20 cellular contexts compared by ENCODE assay signal in the genomic region with DNA sequence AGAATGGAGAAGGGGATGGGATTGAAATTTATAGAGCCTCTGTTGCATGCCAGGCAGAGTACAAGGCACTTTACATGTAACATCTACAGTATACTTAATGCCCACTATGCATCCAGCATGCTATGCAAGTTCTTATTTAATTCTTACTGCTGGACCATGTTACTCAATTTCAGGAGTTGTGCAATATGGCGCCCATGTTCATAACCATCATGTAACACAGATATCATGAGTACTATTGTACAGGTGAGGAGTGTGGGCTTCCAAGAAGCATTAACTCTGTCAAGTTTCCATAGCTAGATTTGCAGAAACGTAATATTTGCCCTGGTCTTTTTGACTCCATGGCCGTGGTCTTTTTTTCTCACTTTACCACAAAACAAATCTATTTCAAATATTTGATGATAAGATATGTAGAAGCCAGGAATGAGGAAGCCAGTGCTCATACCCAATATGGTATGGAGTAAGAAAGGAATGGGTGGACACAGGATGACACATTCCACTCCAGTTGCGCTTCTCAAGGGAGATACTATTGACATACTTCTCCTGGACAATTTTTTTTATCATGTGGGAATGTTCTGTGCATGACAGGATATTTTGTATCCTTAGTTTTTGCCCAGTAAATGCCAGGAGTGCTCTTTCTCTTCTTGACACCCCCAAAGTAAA.
DNase-seq lines count a peak whose midpoint lies in the region; ATAC-seq and TF ChIP-seq lines count a peak whose summit lies in the region.
"Had no signal": no experiment of that assay in that cellular context is flagged by ENCODE, and none has a peak within 500 bp of the region (broad histone marks: within the 10 kb centered on the region; RNA-seq: fewer than 3 reads in every experiment).

No MANE protein-coding gene starts in this region.

- peaks cover 39% of the 10 kb centered on the region for H3K4me1 Mint-ChIP-seq in mesothelial cell of epicardium

- TF ChIP-seq CTCF in NB4 (IDR thresholded peaks at IDR 0.05; ENCODE audit: low read depth, low read length): no peak
- TF ChIP-seq CTCF in choroid plexus epithelial cell (conservative IDR thresholded peaks at IDR 0.05; ENCODE audit: low read depth, low read length): no peak
- TF ChIP-seq CTCF in mesothelial cell of epicardium (IDR thresholded peaks at IDR 0.05; ENCODE audit: unreplicated experiment): no peak

- H3K4me3 Mint-ChIP-seq in mesothelial cell of epicardium: no peak overlapping the region
- H3K4me3 Mint-ChIP-seq: activated T-cell treated with anti-CD3 and anti-CD28 coated beads, Interleukin-2, amount 50 U/mL, for 72 hours; natural killer cell treated with Interleukin-12 subunit alpha and Interleukin-12 subunit beta and Interleukin-15 and Interleukin-18, amount 100 ng/mL, for 72 hours had no signal

- H3K27ac Mint-ChIP-seq in mesothelial cell of epicardium: peak overlapping the region; percentile 85
- H3K27ac Mint-ChIP-seq: activated T-cell treated with anti-CD3 and anti-CD28 coated beads, Interleukin-2, amount 50 U/mL, for 72 hours; natural killer cell treated with Interleukin-12 subunit alpha and Interleukin-12 subunit beta and Interleukin-15 and Interleukin-18, amount 100 ng/mL, for 72 hours had no signal

- H3K9me3 Mint-ChIP-seq in mesothelial cell of epicardium: peaks cover 9% of the 10 kb centered on the region
- H3K9me3 Mint-ChIP-seq: natural killer cell treated with Interleukin-12 subunit alpha and Interleukin-12 subunit beta and Interleukin-15 and Interleukin-18, amount 100 ng/mL, for 72 hours had no signal

- no peaks in the 10 kb centered on the region for H3K27me3 Mint-ChIP-seq in mesothelial cell of epicardium (ENCODE audit: low read depth)

- H3K36me3 Mint-ChIP-seq in mesothelial cell of epicardium: peaks cover 5% of the 10 kb centered on the region

- DNase-seq in DMS53 treated with DMSO at 0.1 percent for 48 hours (lab: John Stamatoyannopoulos, UW; ENCODE audit: unreplicated experiment): peak; percentile 10
- peak; percentile 25 for DNase-seq in NB4 (ENCODE audit: low read depth)
- peak; percentile 44 for DNase-seq in choroid plexus epithelial cell (ENCODE audit: low read depth)
- DNase-seq in mesothelial cell of epicardium (ENCODE audit: low spot score in 2 of 2, unreplicated experiment in 2 of 2): no peak
- no peak for DNase-seq in putamen (ENCODE audit: low spot score)
- DNase-seq in NCI-H2029 (lab: John Stamatoyannopoulos, UW): no peak
- no peak for DNase-seq in activated CD8-positive, alpha-beta memory T cell treated with anti-CD3 and anti-CD28 coated beads, Interleukin-2, amount 50 U/mL, for 48 hours
- DNase-seq: activated CD4-positive, alpha-beta T cell treated with anti-CD3 and anti-CD28 coated beads, Interleukin-2, amount 50 U/mL, for 4 hours; activated T-cell treated with anti-CD3 and anti-CD28 coated beads, Interleukin-2, amount 50 U/mL, for 72 hours; NCI-H187 treated with DMSO at 0.1 percent for 48 hours; NCI-H524 treated with DMSO at 0.1 percent for 48 hours; OCI-M1; stimulated activated CD4-positive, alpha-beta T cell treated with anti-CD3 and anti-CD28 coated beads, Interleukin-4, amount 100 ng/mL, for 1 hour had no signal

- no peak for ATAC-seq in GM18519 (IDR thresholded peaks at IDR 0.05; ENCODE audit: low FRiP score, unreplicated experiment)
- ATAC-seq: activated T-cell treated with anti-CD3 and anti-CD28 coated beads, Interleukin-2, amount 50 U/mL, for 72 hours; natural killer cell treated with Interleukin-12 subunit alpha and Interleukin-12 subunit beta and Interleukin-15 and Interleukin-18, amount 100 ng/mL, for 72 hours had no signal

- no peak for TF ChIP-seq POLR2A in NB4 (IDR thresholded peaks at IDR 0.05; ENCODE audit: extremely low read depth, insufficient read length)

- H3K4me3 ChIP-seq in NB4 (ENCODE audit: low read depth, low read length): no peak overlapping the region
- no peak overlapping the region for H3K4me3 ChIP-seq in choroid plexus epithelial cell (ENCODE audit: low read depth, low read length)
- H3K4me3 ChIP-seq: BLaER1, esophagus muscularis mucosa, left lung, MG63, testis had no signal

Comparison
In these comparisons a context has a peak if more than half of its experiments do, and no peak if none do; other contexts are left out.
1. DNase-seq: peak in DMS53 treated with DMSO at 0.1 percent for 48 hours (single experiment), NB4 (single experiment) and choroid plexus epithelial cell (single experiment); none in mesothelial cell of epicardium (0 of 2), putamen (single experiment), NCI-H2029 (single experiment) and activated CD8-positive, alpha-beta memory T cell treated with anti-CD3 and anti-CD28 coated beads, Interleukin-2, amount 50 U/mL, for 48 hours (single experiment).